1 cellular context compared by ENCODE assay signal in the genomic region with DNA sequence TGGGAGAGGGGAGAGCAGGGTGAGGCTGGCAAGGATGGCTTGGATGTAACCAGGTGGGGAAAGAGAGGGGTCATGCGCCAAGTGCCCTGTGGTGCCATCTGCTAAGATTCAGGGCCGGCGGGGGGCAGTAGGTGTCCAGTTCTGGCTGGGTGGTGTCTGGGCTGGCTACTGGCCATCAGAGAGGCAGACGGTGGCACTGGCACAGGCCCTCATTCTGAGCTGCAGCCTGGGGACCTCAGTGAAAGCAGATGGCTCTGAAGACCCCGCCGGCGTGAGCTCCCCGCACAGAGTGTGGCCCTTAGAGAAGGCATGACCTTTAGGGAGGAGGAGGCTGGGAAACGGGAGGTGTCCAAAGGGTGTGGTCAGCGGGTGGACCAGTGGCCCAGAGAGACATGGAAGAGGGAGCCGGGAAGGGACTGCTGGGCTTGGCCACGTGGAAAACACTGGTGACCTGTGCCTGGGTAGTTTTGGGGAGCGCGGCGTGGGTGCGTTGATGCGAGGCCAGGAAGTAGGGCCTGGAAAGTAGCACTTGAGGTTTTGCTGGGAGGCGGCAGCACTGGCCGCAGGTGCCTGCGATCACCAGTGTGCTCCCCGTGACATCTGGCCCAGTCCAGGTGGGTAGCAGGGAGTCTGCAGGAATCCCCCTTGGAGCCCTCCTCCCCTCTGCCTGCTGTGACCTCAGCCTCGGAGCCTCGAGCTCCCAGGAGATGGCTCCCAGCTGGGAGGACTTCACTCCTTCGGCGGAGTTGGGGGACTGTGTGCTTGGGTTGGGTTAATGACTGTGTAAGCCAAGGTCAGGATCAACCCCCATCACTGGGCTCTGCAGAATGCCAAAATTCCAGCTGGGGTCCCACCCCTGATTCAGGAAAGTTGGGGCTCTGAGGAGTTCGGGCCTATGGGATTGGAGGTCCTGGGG.
TF ChIP-seq lines count a peak whose summit lies in the region.

No MANE protein-coding gene starts in this region.

TF ChIP-seq in liver, 16 proteins besides CTCF, POLR2A, EP300 and RAD21 (continued from another document):
- TF ChIP-seq REST (IDR thresholded peaks at IDR 0.05) (no peak), FOXA2 (IDR thresholded peaks at IDR 0.05) (no peak), SP1 (IDR thresholded peaks at IDR 0.05) (no peak), HNF4A (conservative IDR thresholded peaks at IDR 0.05) (no peak), EGR1 (IDR thresholded peaks at IDR 0.05; ENCODE audit: low read depth in 2 of 2) (no peak), JUND (IDR thresholded peaks at IDR 0.05) (no peak), MAX (IDR thresholded peaks at IDR 0.05) (no peak), TAF1 (conservative IDR thresholded peaks at IDR 0.05) (no peak), HNF4G (IDR thresholded peaks at IDR 0.05) (no peak), GABPA (IDR thresholded peaks at IDR 0.05 in 1 of 2, conservative IDR thresholded peaks at IDR 0.05 in 1 of 2) (no peak), YY1 (IDR thresholded peaks at IDR 0.05) (no peak), NR2F2 (IDR thresholded peaks at IDR 0.05) (no peak), ATF3 (IDR thresholded peaks at IDR 0.05) (no peak)
- TF ChIP-seq, protein P1, sequence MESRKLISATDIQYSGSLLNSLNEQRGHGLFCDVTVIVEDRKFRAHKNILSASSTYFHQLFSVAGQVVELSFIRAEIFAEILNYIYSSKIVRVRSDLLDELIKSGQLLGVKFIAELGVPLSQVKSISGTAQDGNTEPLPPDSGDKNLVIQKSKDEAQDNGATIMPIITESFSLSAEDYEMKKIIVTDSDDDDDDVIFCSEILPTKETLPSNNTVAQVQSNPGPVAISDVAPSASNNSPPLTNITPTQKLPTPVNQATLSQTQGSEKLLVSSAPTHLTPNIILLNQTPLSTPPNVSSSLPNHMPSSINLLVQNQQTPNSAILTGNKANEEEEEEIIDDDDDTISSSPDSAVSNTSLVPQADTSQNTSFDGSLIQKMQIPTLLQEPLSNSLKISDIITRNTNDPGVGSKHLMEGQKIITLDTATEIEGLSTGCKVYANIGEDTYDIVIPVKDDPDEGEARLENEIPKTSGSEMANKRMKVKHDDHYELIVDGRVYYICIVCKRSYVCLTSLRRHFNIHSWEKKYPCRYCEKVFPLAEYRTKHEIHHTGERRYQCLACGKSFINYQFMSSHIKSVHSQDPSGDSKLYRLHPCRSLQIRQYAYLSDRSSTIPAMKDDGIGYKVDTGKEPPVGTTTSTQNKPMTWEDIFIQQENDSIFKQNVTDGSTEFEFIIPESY (IDR thresholded peaks at IDR 0.05) = no peak
